ENCODE assay signal across 25 cellular contexts in genomic region chr11:119179342-119179741, GRCh38. TPM values are rescaled to one million over a fixed set of nuclear protein-coding genes. Genes with fewer than 3 reads are reported as not detected.
"Had no signal": no experiment of that assay in that cellular context is flagged by ENCODE, and none has a peak within 500 bp of the region (broad histone marks: within the 10 kb centered on the region; RNA-seq: fewer than 3 reads in every experiment).

No MANE protein-coding gene starts in this region.

- H3K4me3 Mint-ChIP-seq: immature natural killer cell; nephron; neural crest cell; stimulated activated memory B cell treated with anti-CD40 and anti-IgM and Interleukin-4, amounts not matched to agents 10 μg/mL and 1 μg/mL and 100 μg/mL, for 72 hours; stimulated activated naive CD8-positive, alpha-beta T cell treated with anti-CD3 and anti-CD28 coated beads, Interleukin-15, amount 100 ng/mL, for 72 hours had no signal

- H3K4me3 ChIP-seq: left lung, lower lobe of right lung, ovary, right atrium auricular region, right lobe of liver, smooth muscle cell, transverse colon, upper lobe of right lung had no signal

- H3K4me1 ChIP-seq: lower lobe of right lung, transverse colon, upper lobe of right lung had no signal

- DNase-seq: hypothalamus; immature natural killer cell; kidney; left colon; left lung; lower lobe of right lung; mammary epithelial cell; mesenchymal stem cell; naive thymus-derived CD8-positive, alpha-beta T cell; ovary; stimulated activated CD4-positive, alpha-beta T cell treated with anti-CD3 and anti-CD28 coated beads, Interleukin-1b, Interleukin-23, amount 100 ng/mL, for 48 hours; stimulated activated CD4-positive, alpha-beta T cell treated with anti-CD3 and anti-CD28 coated beads, Interleukin-2, amount 100 ng/mL, for 48 hours; stimulated activated CD4-positive, alpha-beta T cell treated with anti-CD3 and anti-CD28 coated beads, Interleukin-4, amount 100 ng/mL, for 4 hours; stimulated activated CD8-positive, alpha-beta memory T cell treated with anti-CD3 and anti-CD28 coated beads, Interleukin-4, amount 100 ng/mL, for 48 hours; stimulated activated naive CD4-positive, alpha-beta T cell treated with Interleukin-2 at 50 U/mL for 16 hours; stimulated activated naive CD8-positive, alpha-beta T cell treated with anti-CD3 and anti-CD28 coated beads, Interleukin-15, amount 100 ng/mL, for 72 hours; transverse colon; upper lobe of right lung had no signal

- H3K27ac ChIP-seq: left lung, lower lobe of right lung, ovary, right atrium auricular region, transverse colon, upper lobe of right lung had no signal

- H3K27ac Mint-ChIP-seq: immature natural killer cell; progenitor cell of endocrine pancreas; stimulated activated memory B cell treated with anti-CD40 and anti-IgM and Interleukin-4, amounts not matched to agents 10 μg/mL and 1 μg/mL and 100 μg/mL, for 72 hours had no signal

- H3K4me2 ChIP-seq: smooth muscle cell had no signal

- H3K9me3 ChIP-seq: left lung, lower lobe of right lung, ovary, right atrium auricular region, right lobe of liver, transverse colon, upper lobe of right lung had no signal

- H3K27me3 ChIP-seq: left lung, ovary, right atrium auricular region, right lobe of liver, transverse colon, upper lobe of right lung had no signal

- H3K9me3 Mint-ChIP-seq: immature natural killer cell; naive thymus-derived CD8-positive, alpha-beta T cell; nephron; neural crest cell; stimulated activated memory B cell treated with anti-CD40 and anti-IgM and Interleukin-4, amounts not matched to agents 10 μg/mL and 1 μg/mL and 100 μg/mL, for 72 hours; stimulated activated naive CD8-positive, alpha-beta T cell treated with anti-CD3 and anti-CD28 coated beads, Interleukin-15, amount 100 ng/mL, for 72 hours had no signal

- H3K36me3 ChIP-seq: ovary had no signal

- H3K27me3 Mint-ChIP-seq: naive thymus-derived CD8-positive, alpha-beta T cell; progenitor cell of endocrine pancreas; stimulated activated memory B cell treated with anti-CD40 and anti-IgM and Interleukin-4, amounts not matched to agents 10 μg/mL and 1 μg/mL and 100 μg/mL, for 72 hours; stimulated activated naive CD8-positive, alpha-beta T cell treated with anti-CD3 and anti-CD28 coated beads, Interleukin-15, amount 100 ng/mL, for 72 hours had no signal

RNA-seq across cellular contexts. Expression of gene NHERF4, which starts 5.9 kb away (rescaled TPM):
- polyA plus RNA-seq: mammary epithelial cell; naive thymus-derived CD8-positive, alpha-beta T cell had no signal

RNA-seq across cellular contexts. Expression of gene ABCG4, which starts 30.5 kb away (rescaled TPM):
- polyA plus RNA-seq: immature natural killer cell; naive thymus-derived CD8-positive, alpha-beta T cell had no signal
